22 cellular contexts compared by ENCODE assay signal in genomic region chr16:57994361-57994760, GRCh38. TPM values are rescaled to one million over a fixed set of nuclear protein-coding genes. Genes with fewer than 3 reads are reported as not detected.
A peak's percentile ranks its signal among the peaks of the same experiment; 100 is the strongest.
DNase-seq lines count a peak whose midpoint lies in the region; ATAC-seq and TF ChIP-seq lines count a peak whose summit lies in the region.
"Had no signal": no experiment of that assay in that cellular context is flagged by ENCODE, and none has a peak within 500 bp of the region (broad histone marks: within the 10 kb centered on the region; RNA-seq: fewer than 3 reads in every experiment).

No MANE protein-coding gene starts in this region.

- no peaks in the 10 kb centered on the region for H3K9me3 Mint-ChIP-seq in CD4-positive, CD25-positive, alpha-beta regulatory T cell
- no peaks in the 10 kb centered on the region for H3K9me3 Mint-ChIP-seq in IgD-negative memory B cell
- H3K9me3 Mint-ChIP-seq: activated naive CD4-positive, alpha-beta T cell treated with anti-CD3 and anti-CD28 coated beads, Interleukin-2, amount 10 ng/mL, durations not matched to agents 7 days and 5 days; GM23338; neural progenitor cell had no signal

- H3K27ac Mint-ChIP-seq in CD4-positive, CD25-positive, alpha-beta regulatory T cell = peak overlapping the region in 2 of 3 donors; percentile 79 to 82
- no peak overlapping the region for H3K27ac Mint-ChIP-seq in IgD-negative memory B cell
- H3K27ac Mint-ChIP-seq: GM23338, neural progenitor cell had no signal

- DNase-seq in CD4-positive, CD25-positive, alpha-beta regulatory T cell = no peak
- DNase-seq in effector memory CD4-positive, alpha-beta T cell = no peak
- peak; percentile 26 for DNase-seq in osteoblast (ENCODE audit: insufficient read length, low spot score, missing footprints)
- DNase-seq in NCI-H524 treated with DMSO at 0.1 percent for 48 hours (lab: John Stamatoyannopoulos, UW) = no peak
- DNase-seq in H4 (ENCODE audit: low spot score) = no peak
- DNase-seq: activated T-cell treated with anti-CD3 and anti-CD28 coated beads for 4 hours, cerebellar nuclear complex, DND-41, NCI-H1105, NCI-H2029 treated with DMSO at 0.1 percent for 48 hours, NCI-H345, SIG-M5 had no signal

- H3K36me3 Mint-ChIP-seq in CD4-positive, CD25-positive, alpha-beta regulatory T cell = peaks cover 6% of the 10 kb centered on the region
- H3K36me3 Mint-ChIP-seq in IgD-negative memory B cell = peaks cover 2% of the 10 kb centered on the region

- no peak for TF ChIP-seq CTCF in osteoblast (IDR thresholded peaks at IDR 0.05; ENCODE audit: extremely low read depth, low read depth, low read length)

- ATAC-seq in CD4-positive, CD25-positive, alpha-beta regulatory T cell (ENCODE audit: low read depth in 2 of 2) = no peak
- ATAC-seq in GM19035 (IDR thresholded peaks at IDR 0.05; ENCODE audit: unreplicated experiment) = no peak
- ATAC-seq: foreskin keratinocyte, PC-3 had no signal

- H3K9me3 ChIP-seq in CD4-positive, CD25-positive, alpha-beta regulatory T cell (ENCODE audit: control insufficient read depth in 2 of 2, low read length in 2 of 2) = no peaks in the 10 kb centered on the region
- H3K9me3 ChIP-seq in effector memory CD4-positive, alpha-beta T cell (ENCODE audit: control insufficient read depth, low read length) = no peaks in the 10 kb centered on the region
- H3K9me3 ChIP-seq in osteoblast (ENCODE audit: low read depth, low read length) = no peaks in the 10 kb centered on the region
- H3K9me3 ChIP-seq: prostate gland had no signal

- peak overlapping the region; percentile 6 for H3K27ac ChIP-seq in CD4-positive, CD25-positive, alpha-beta regulatory T cell (ENCODE audit: insufficient read depth, low read length, poor library complexity, severe bottlenecking)
- peak overlapping the region; percentile 58 for H3K27ac ChIP-seq in effector memory CD4-positive, alpha-beta T cell (ENCODE audit: insufficient read depth, low read length, poor library complexity, severe bottlenecking)
- no peak overlapping the region for H3K27ac ChIP-seq in osteoblast (ENCODE audit: low read depth, low read length)
- H3K27ac ChIP-seq: foreskin keratinocyte, hepatocyte, neural progenitor cell, prostate gland had no signal

- no peak overlapping the region for H3K4me3 ChIP-seq in CD4-positive, CD25-positive, alpha-beta regulatory T cell (ENCODE audit: low read depth, low read length)
- H3K4me3 ChIP-seq in effector memory CD4-positive, alpha-beta T cell (ENCODE audit: insufficient read depth, low read depth, low read length, poor library complexity, severe bottlenecking) = no peak overlapping the region
- H3K4me3 ChIP-seq in osteoblast (ENCODE audit: insufficient read depth, low read length) = no peak overlapping the region
- H3K4me3 ChIP-seq: GM23338, hepatocyte, neural progenitor cell, prostate gland had no signal

- H2AFZ ChIP-seq in osteoblast (ENCODE audit: low read length) = no peak overlapping the region
- H2AFZ ChIP-seq: GM23338, hepatocyte, neural progenitor cell had no signal

- no peaks in the 10 kb centered on the region for H3K27me3 Mint-ChIP-seq in CD4-positive, CD25-positive, alpha-beta regulatory T cell
- no peaks in the 10 kb centered on the region for H3K27me3 Mint-ChIP-seq in IgD-negative memory B cell
- H3K27me3 Mint-ChIP-seq: activated naive CD4-positive, alpha-beta T cell treated with anti-CD3 and anti-CD28 coated beads, Interleukin-2, amount 10 ng/mL, durations not matched to agents 7 days and 5 days had no signal

- peak overlapping the region in 1 of 4 donors; percentile 61 for H3K4me3 Mint-ChIP-seq in CD4-positive, CD25-positive, alpha-beta regulatory T cell
- H3K4me3 Mint-ChIP-seq in IgD-negative memory B cell = peak overlapping the region in 3 of 4 donors; percentile 32 to 63 (median 45)
- H3K4me3 Mint-ChIP-seq: activated naive CD4-positive, alpha-beta T cell treated with anti-CD3 and anti-CD28 coated beads, Interleukin-2, amount 10 ng/mL, durations not matched to agents 7 days and 5 days; GM23338; neural progenitor cell had no signal

- no peaks in the 10 kb centered on the region for H3K27me3 ChIP-seq in CD4-positive, CD25-positive, alpha-beta regulatory T cell (ENCODE audit: control insufficient read depth, insufficient read depth, low read length)
- no peaks in the 10 kb centered on the region for H3K27me3 ChIP-seq in effector memory CD4-positive, alpha-beta T cell (replicated peaks; ENCODE audit: control insufficient read depth, insufficient read depth, low read length, poor library complexity, severe bottlenecking)
- no peaks in the 10 kb centered on the region for H3K27me3 ChIP-seq in osteoblast (ENCODE audit: insufficient read depth, low read length)
- H3K27me3 ChIP-seq: foreskin keratinocyte, hepatocyte, neural progenitor cell had no signal

- H3K4me2 ChIP-seq in osteoblast (ENCODE audit: insufficient read depth, low read length) = no peak overlapping the region
- H3K4me2 ChIP-seq: GM23338, hepatocyte, neural progenitor cell had no signal

- peaks cover 37% of the 10 kb centered on the region for H4K20me1 ChIP-seq in osteoblast (ENCODE audit: insufficient read depth, low read length)

- peaks cover 22% of the 10 kb centered on the region for H3K36me3 ChIP-seq in CD4-positive, CD25-positive, alpha-beta regulatory T cell (ENCODE audit: control insufficient read depth, insufficient read depth, low read length)
- H3K36me3 ChIP-seq in effector memory CD4-positive, alpha-beta T cell (ENCODE audit: control insufficient read depth, insufficient read depth, low read length) = peaks cover 34% of the 10 kb centered on the region
- peaks cover 35% of the 10 kb centered on the region for H3K36me3 ChIP-seq in osteoblast (ENCODE audit: insufficient read depth, low read length)
- H3K36me3 ChIP-seq: neural progenitor cell had no signal

- peaks cover 15% of the 10 kb centered on the region for H3K79me2 ChIP-seq in osteoblast (ENCODE audit: insufficient read depth, low read length)

- peaks cover 3 to 56% (median 27%) of the 10 kb centered on the region in 4 donors for H3K4me1 Mint-ChIP-seq in CD4-positive, CD25-positive, alpha-beta regulatory T cell
- peaks cover 10 to 14% (median 11%) of the 10 kb centered on the region in 3 donors for H3K4me1 Mint-ChIP-seq in IgD-negative memory B cell

- H3K4me1 ChIP-seq in CD4-positive, CD25-positive, alpha-beta regulatory T cell (ENCODE audit: control insufficient read depth, insufficient read depth, low read length, poor library complexity, severe bottlenecking) = peaks cover 46% of the 10 kb centered on the region
- H3K4me1 ChIP-seq in effector memory CD4-positive, alpha-beta T cell (ENCODE audit: control insufficient read depth, insufficient read depth, low read length, poor library complexity, severe bottlenecking) = peaks cover 58% of the 10 kb centered on the region
- peaks cover 7% of the 10 kb centered on the region for H3K4me1 ChIP-seq in osteoblast (ENCODE audit: insufficient read depth, low read length)

RNA-seq across cellular contexts. Expression of gene ZNF319, which starts 6.1 kb away (rescaled TPM):
- 13.2 TPM for total RNA-seq in CD4-positive, CD25-positive, alpha-beta regulatory T cell
- polyA plus RNA-seq in CD4-positive, CD25-positive, alpha-beta regulatory T cell = 1 to 10 TPM; 2.6 to 7.2 (median 5.0) TPM
- polyA plus RNA-seq in IgD-negative memory B cell = 11.0 TPM
- 4.3 and 5.6 TPM in 2 replicates for total RNA-seq in osteoblast
- total RNA-seq in H4 (2014; rRNA removed; shearing (Covaris generic)) = 1.1 and 1.5 TPM in 2 replicates

RNA-seq across cellular contexts. Expression of gene USB1, which starts 6.8 kb away (rescaled TPM):
- 35.7 TPM for total RNA-seq in CD4-positive, CD25-positive, alpha-beta regulatory T cell
- polyA plus RNA-seq in CD4-positive, CD25-positive, alpha-beta regulatory T cell = 10 to 100 TPM; 29.3 to 46.8 (median 37.1) TPM
- polyA plus RNA-seq in IgD-negative memory B cell = 29.3 TPM
- total RNA-seq in osteoblast = 17.7 and 19.2 TPM in 2 replicates
- 28.6 and 30.5 TPM in 2 replicates for total RNA-seq in H4 (2014; rRNA removed; shearing (Covaris generic))

RNA-seq across cellular contexts. Expression of gene CNGB1, which starts 23.4 kb away (rescaled TPM):
- not detected for total RNA-seq in CD4-positive, CD25-positive, alpha-beta regulatory T cell
- polyA plus RNA-seq in CD4-positive, CD25-positive, alpha-beta regulatory T cell = not detected
- polyA plus RNA-seq in IgD-negative memory B cell = not detected
- total RNA-seq in osteoblast = not detected in 2 replicates
- total RNA-seq in H4 (2014; rRNA removed; shearing (Covaris generic)) = 0.06 TPM in 1 of 2 replicates, not detected in the other
- total RNA-seq: GM23338, hepatocyte, left ventricle myocardium superior had no signal
- polyA plus RNA-seq: GM23338, hepatocyte had no signal

RNA-seq across cellular contexts. Expression of gene MMP15, which starts 31.2 kb away (rescaled TPM):
- total RNA-seq in CD4-positive, CD25-positive, alpha-beta regulatory T cell = 0.27 TPM
- polyA plus RNA-seq in CD4-positive, CD25-positive, alpha-beta regulatory T cell = under 1 TPM in 2 of 4 donors, not detected in 2; 0.03 to 0.11 TPM
- polyA plus RNA-seq in IgD-negative memory B cell = not detected
- 7.7 and 9.4 TPM in 2 replicates for total RNA-seq in osteoblast
- total RNA-seq in H4 (2014; rRNA removed; shearing (Covaris generic)) = 1.6 and 2.0 TPM in 2 replicates

Comparison
In these comparisons a context has a peak if more than half of its experiments do, and no peak if none do; other contexts are left out.
1. H3K27ac Mint-ChIP-seq: peak in CD4-positive, CD25-positive, alpha-beta regulatory T cell (2 of 3); none in IgD-negative memory B cell (0 of 3).